Comparison of ENCODE assay signal across 16 cellular contexts in genomic region chr1:40270152-40270834, GRCh38. TPM values are rescaled to one million over a fixed set of nuclear protein-coding genes. Genes with fewer than 3 reads are reported as not detected.
DNase-seq lines count a peak whose midpoint lies in the region; ATAC-seq, FAIRE-seq and TF ChIP-seq lines count a peak whose summit lies in the region.
"Had no signal": no experiment of that assay in that cellular context is flagged by ENCODE, and none has a peak within 500 bp of the region (broad histone marks: within the 10 kb centered on the region; RNA-seq: fewer than 3 reads in every experiment).

No MANE protein-coding gene starts in this region.

- peaks cover 60% of the 10 kb centered on the region for H3K36me3 Mint-ChIP-seq in activated CD4-positive, alpha-beta T cell treated with anti-CD3 and anti-CD28 coated beads, Interleukin-2, amount 10 ng/mL, durations not matched to agents 24 days and 14 days (ENCODE audit: low read depth)

- TF ChIP-seq CTCF in K562 (IDR thresholded peaks at IDR 0.05 in 2 of 3, conservative IDR thresholded peaks at IDR 0.05 in 1 of 3; ENCODE audit: insufficient read depth in 2 of 3, low read depth in 1 of 3, low read length in 3 of 3): no peak
- no peak for TF ChIP-seq CTCF in esophagus squamous epithelium (IDR thresholded peaks at IDR 0.05)

- no peaks in the 10 kb centered on the region for H3K27me3 ChIP-seq in K562 (ENCODE audit: control insufficient read depth in 2 of 2, insufficient read depth in 2 of 2, low read length in 2 of 2)
- no peaks in the 10 kb centered on the region for H3K27me3 ChIP-seq in esophagus squamous epithelium
- H3K27me3 ChIP-seq: colonic mucosa had no signal

- FAIRE-seq in K562 (lab: Jason Lieb, UNC): no peak

- no peaks in the 10 kb centered on the region for H3K27me3 Mint-ChIP-seq in activated CD4-positive, alpha-beta T cell treated with anti-CD3 and anti-CD28 coated beads, Interleukin-2, amount 10 ng/mL, durations not matched to agents 24 days and 14 days

- H3K4me3 ChIP-seq in K562: no peak overlapping the region
- no peak overlapping the region for H3K4me3 ChIP-seq in esophagus squamous epithelium
- H3K4me3 ChIP-seq: colonic mucosa, smooth muscle cell had no signal

- H3K4me1 Mint-ChIP-seq in activated CD4-positive, alpha-beta T cell treated with anti-CD3 and anti-CD28 coated beads, Interleukin-2, amount 10 ng/mL, durations not matched to agents 24 days and 14 days: peaks cover 20% of the 10 kb centered on the region

- TF ChIP-seq EP300 in K562 (IDR thresholded peaks at IDR 0.05; ENCODE audit: low read length): no peak

- H3K9me1 ChIP-seq in K562 (ENCODE audit: control insufficient read depth, insufficient read depth, low read length): no peaks in the 10 kb centered on the region

- no peak overlapping the region for H2AFZ ChIP-seq in K562 (ENCODE audit: low read depth, low read length)

- H3K4me2 ChIP-seq in K562 (ENCODE audit: insufficient read depth, low read length): no peak overlapping the region
- H3K4me2 ChIP-seq: smooth muscle cell had no signal

- peak overlapping the region; percentile 92 for H3K27ac Mint-ChIP-seq in activated CD4-positive, alpha-beta T cell treated with anti-CD3 and anti-CD28 coated beads, Interleukin-2, amount 10 ng/mL, durations not matched to agents 24 days and 14 days

- H3K36me3 ChIP-seq in K562 (ENCODE audit: control insufficient read depth, insufficient read depth, low read length): peaks cover 89% of the 10 kb centered on the region
- H3K36me3 ChIP-seq in esophagus squamous epithelium: peaks cover 0 to 83% (median 8%) of the 10 kb centered on the region in 3 donors

- no TSS peak for BruUV-seq in K562 (replicated peaks; lab: Mats Ljungman, UMichigan)

- H3K9ac ChIP-seq in K562 (ENCODE audit: insufficient read depth in 1 of 2, low read depth in 2 of 2, low read length in 2 of 2): no peak overlapping the region

- TF ChIP-seq POLR2A in K562 (conservative IDR thresholded peaks at IDR 0.05): no peak
- no peak for TF ChIP-seq POLR2A in esophagus squamous epithelium (IDR thresholded peaks at IDR 0.05)

- H3K9me3 Mint-ChIP-seq in activated CD4-positive, alpha-beta T cell treated with anti-CD3 and anti-CD28 coated beads, Interleukin-2, amount 10 ng/mL, durations not matched to agents 24 days and 14 days: no peaks in the 10 kb centered on the region

- no peak for TF ChIP-seq RAD21 in K562 (CRISPR knock-in tag; conservative IDR thresholded peaks at IDR 0.05 in 1 of 2, IDR thresholded peaks at IDR 0.05 in 1 of 2)

- CTCF ChIA-PET in K562 (lab: Yijun Ruan, JAX; ENCODE audit: low intra/inter-chr PET ratio): no interaction called here

- no peaks in the 10 kb centered on the region for H3K4me1 ChIP-seq in K562 (replicated peaks in 1 of 2; ENCODE audit: control insufficient read depth in 2 of 2, insufficient read depth in 2 of 2, low read length in 2 of 2)
- H3K4me1 ChIP-seq in esophagus squamous epithelium: peaks cover 0 to 28% (median 7%) of the 10 kb centered on the region in 3 donors
- H3K4me1 ChIP-seq: colonic mucosa had no signal

- no peak overlapping the region for H3K27ac ChIP-seq in K562 (ENCODE audit: extremely low read depth, low read depth, low read length)
- H3K27ac ChIP-seq in esophagus squamous epithelium: peak overlapping the region in 1 of 4 donors; percentile 42
- H3K27ac ChIP-seq: colonic mucosa had no signal

- H3K4me3 Mint-ChIP-seq in activated CD4-positive, alpha-beta T cell treated with anti-CD3 and anti-CD28 coated beads, Interleukin-2, amount 10 ng/mL, durations not matched to agents 24 days and 14 days: peak overlapping the region; percentile 44

- ATAC-seq in K562 (no peak), HG02798 (IDR thresholded peaks at IDR 0.05; ENCODE audit: poor library complexity, unreplicated experiment) (no peak)
- ATAC-seq: left lobe of liver had no signal

- WGBS in K562 (ENCODE audit: insufficient coverage, low coverage, missing lambda C conversion rate): 86% methylated on average over 2 of the region's 3 CpGs
- WGBS in esophagus squamous epithelium, 2 donors: 67 to 80% methylated on average over 3 of the region's 3 CpGs

- H3K9me3 ChIP-seq in K562 (replicated peaks; ENCODE audit: control insufficient read depth, insufficient read depth, low read depth, low read length) (no peaks in the 10 kb centered on the region), esophagus squamous epithelium (no peaks in the 10 kb centered on the region)
- H3K9me3 ChIP-seq: colonic mucosa had no signal

- intact Hi-C loops in activated CD4-positive, alpha-beta T cell treated with anti-CD3 and anti-CD28 coated beads, Interleukin-2, amount 10 ng/mL, durations not matched to agents 24 days and 14 days (cut with micrococcal nuclease): no loop called here
- intact Hi-C loops in K562 (cut with micrococcal nuclease) (no loop called here), esophagus squamous epithelium (cut with DNase I) (no loop called here)

- no peak for DNase-seq in activated CD4-positive, alpha-beta T cell treated with anti-CD3 and anti-CD28 coated beads, Interleukin-2, amount 10 ng/mL, durations not matched to agents 24 days and 14 days
- no peak for DNase-seq in activated CD4-positive, alpha-beta T cell treated with anti-CD3 and anti-CD28 coated beads, Interleukin-2, amount 50 U/mL, for 1 hour
- peak; percentile 9 for DNase-seq in MV-4-11 (lab: John Stamatoyannopoulos, UW)
- DNase-seq in K562 (ENCODE audit: extremely low read depth in 1 of 4, low spot score in 3 of 4): no peak
- DNase-seq in renal cortical epithelial cell (ENCODE audit: low read depth): peak; percentile 65
- DNase-seq in occipital lobe (lab: John Stamatoyannopoulos, UW): no peak
- no peak for DNase-seq in esophagus squamous epithelium (lab: John Stamatoyannopoulos, UW)
- DNase-seq: colonic mucosa, NCI-H1048, NCI-H510A had no signal

- peaks cover 13% of the 10 kb centered on the region; the same call in 1 of the 3 replicates for H3K79me2 ChIP-seq in K562 (ENCODE audit: control insufficient read depth, insufficient read depth, low read length)

- in situ Hi-C loops in K562 (cut with MboI): no loop called here

- POLR2A ChIA-PET in K562 (lab: Yijun Ruan, JAX): interaction anchor here (0.6 to 1.7 kb wide), 3 partner anchors 8 to 50 kb away, joined by 3 to 4 read pairs (median 3); no protein-coding TSS in a partner anchor

- no peaks in the 10 kb centered on the region for H4K20me1 ChIP-seq in K562 (replicated peaks; ENCODE audit: control insufficient read depth, insufficient read depth, low read length)

RNA-seq across cellular contexts. Expression of gene ZMPSTE24, which starts 12.3 kb away (rescaled TPM):
- 50.4 and 50.8 TPM in 2 replicates for total RNA-seq in activated CD4-positive, alpha-beta T cell treated with anti-CD3 and anti-CD28 coated beads, Interleukin-2, amount 10 ng/mL, durations not matched to agents 24 days and 14 days
- total RNA-seq in K562 (2011; cell fraction: chromatin; rRNA removed; ENCODE audit: low replicate concordance): 31.5 and 69.9 TPM in 2 replicates
- total RNA-seq in K562 (2011; cell fraction: nucleolus; rRNA removed): 36.2 and 41.8 TPM in 2 replicates
- total RNA-seq in K562 (2011; cell fraction: nucleoplasm; rRNA removed): 53.6 and 61.9 TPM in 2 replicates
- total RNA-seq in K562 (2014; rRNA removed) (45.0 and 45.6 TPM in 2 replicates), K562 (2014; rRNA removed; fragmentation: Illumina TruSeq; extraction: Trizol) (74.4 and 86.4 TPM in 2 replicates), K562 (2015; rRNA removed; fragmentation: Illumina TruSeq; extraction: Trizol) (62.7 and 68.8 TPM in 2 replicates), K562 (2021) (51.2 and 53.3 TPM in 2 replicates), renal cortical epithelial cell (88.9 and 140 TPM in 2 replicates), occipital lobe (51.0 TPM), esophagus squamous epithelium (10 to 100 TPM; 26.2 to 47.1 (median 39.0) TPM)
- polyA plus RNA-seq in K562 (2011; rRNA removed) (28.1 and 30.7 TPM in 2 replicates), K562 (2014; fragmentation: Illumina TruSeq; extraction: Trizol) (53.2 and 64.3 TPM in 2 replicates), K562 (2014; fragmentation: Nextera tagmentation; extraction: Ambion mirVana) (10 to 100 TPM; 73.5 to 75.9 TPM), K562 (2014; rRNA removed) (39.0 and 39.1 TPM in 2 replicates)
- polyA plus RNA-seq in K562 (2011; cell fraction: cytosol; rRNA removed): 6.8 and 14.9 TPM in 2 replicates
- 7.0 and 8.9 TPM in 2 replicates for polyA plus RNA-seq in K562 (2011; cell fraction: nucleus; rRNA removed)
- 22.3 and 37.2 TPM in 2 replicates for polyA plus RNA-seq in K562 (2012)
- 41.5 and 48.6 TPM in 2 replicates for polyA minus RNA-seq in K562 (2011; rRNA and poly(A)+ RNA removed)
- 33.5 and 34.7 TPM in 2 replicates for polyA minus RNA-seq in K562 (2011; cell fraction: cytosol; rRNA and poly(A)+ RNA removed)
- polyA minus RNA-seq in K562 (2011; cell fraction: nucleus; rRNA and poly(A)+ RNA removed): 9.4 and 16.2 TPM in 2 replicates

RNA-seq across cellular contexts. Expression of gene TMCO2, which starts 22.6 kb away (rescaled TPM):
- total RNA-seq in activated CD4-positive, alpha-beta T cell treated with anti-CD3 and anti-CD28 coated beads, Interleukin-2, amount 10 ng/mL, durations not matched to agents 24 days and 14 days: not detected in 2 replicates
- total RNA-seq in K562 (2011; cell fraction: chromatin; rRNA removed; ENCODE audit: low replicate concordance): not detected in 2 replicates
- total RNA-seq in K562 (2011; cell fraction: nucleolus; rRNA removed): not detected in 2 replicates
- not detected in 2 replicates for total RNA-seq in K562 (2011; cell fraction: nucleoplasm; rRNA removed)
- total RNA-seq in K562 (2014; rRNA removed) (not detected in 2 replicates), K562 (2014; rRNA removed; fragmentation: Illumina TruSeq; extraction: Trizol) (not detected in 2 replicates), K562 (2015; rRNA removed; fragmentation: Illumina TruSeq; extraction: Trizol) (not detected in 2 replicates), K562 (2021) (not detected in 2 replicates), renal cortical epithelial cell (not detected in 2 replicates), occipital lobe (not detected), esophagus squamous epithelium (not detected)
- polyA plus RNA-seq in K562 (2011; rRNA removed) (not detected in 2 replicates), K562 (2014; fragmentation: Illumina TruSeq; extraction: Trizol) (not detected in 2 replicates), K562 (2014; fragmentation: Nextera tagmentation; extraction: Ambion mirVana) (not detected), K562 (2014; rRNA removed) (not detected in 2 replicates)
- polyA plus RNA-seq in K562 (2011; cell fraction: cytosol; rRNA removed): not detected in 2 replicates
- polyA plus RNA-seq in K562 (2011; cell fraction: nucleus; rRNA removed): not detected in 2 replicates
- polyA plus RNA-seq in K562 (2012): not detected in 2 replicates
- not detected in 2 replicates for polyA minus RNA-seq in K562 (2011; rRNA and poly(A)+ RNA removed)
- not detected in 2 replicates for polyA minus RNA-seq in K562 (2011; cell fraction: cytosol; rRNA and poly(A)+ RNA removed)
- not detected in 2 replicates for polyA minus RNA-seq in K562 (2011; cell fraction: nucleus; rRNA and poly(A)+ RNA removed)
- total RNA-seq: A673, colonic mucosa, glomerular endothelial cell, left lobe of liver, smooth muscle cell, urinary bladder had no signal
- polyA plus RNA-seq: smooth muscle cell, urinary bladder had no signal

RNA-seq across cellular contexts. Expression of gene COL9A2, which starts 46.8 kb away (rescaled TPM):
- 14.5 and 14.6 TPM in 2 replicates for total RNA-seq in activated CD4-positive, alpha-beta T cell treated with anti-CD3 and anti-CD28 coated beads, Interleukin-2, amount 10 ng/mL, durations not matched to agents 24 days and 14 days
- total RNA-seq in K562 (2011; cell fraction: chromatin; rRNA removed; ENCODE audit: low replicate concordance): 0.58 and 1.9 TPM in 2 replicates
- 0.53 and 1.3 TPM in 2 replicates for total RNA-seq in K562 (2011; cell fraction: nucleolus; rRNA removed)
- 0.73 and 1.1 TPM in 2 replicates for total RNA-seq in K562 (2011; cell fraction: nucleoplasm; rRNA removed)
- total RNA-seq in K562 (2014; rRNA removed): 0.90 and 0.95 TPM in 2 replicates
- total RNA-seq in K562 (2014; rRNA removed; fragmentation: Illumina TruSeq; extraction: Trizol): 0.06 and 0.15 TPM in 2 replicates
- total RNA-seq in K562 (2015; rRNA removed; fragmentation: Illumina TruSeq; extraction: Trizol): 0.60 and 0.72 TPM in 2 replicates
- total RNA-seq in K562 (2021): 0.47 and 0.72 TPM in 2 replicates
- 0.31 and 0.45 TPM in 2 replicates for polyA plus RNA-seq in K562 (2011; rRNA removed)
- polyA plus RNA-seq in K562 (2011; cell fraction: cytosol; rRNA removed): 0.46 and 0.47 TPM in 2 replicates
- polyA plus RNA-seq in K562 (2011; cell fraction: nucleus; rRNA removed): 3.7 and 4.4 TPM in 2 replicates
- polyA plus RNA-seq in K562 (2012): 0.78 and 3.8 TPM in 2 replicates
- 0.24 and 0.54 TPM in 2 replicates for polyA plus RNA-seq in K562 (2014; fragmentation: Illumina TruSeq; extraction: Trizol)
- polyA plus RNA-seq in K562 (2014; fragmentation: Nextera tagmentation; extraction: Ambion mirVana): under 1 TPM; 0.03 TPM
- polyA plus RNA-seq in K562 (2014; rRNA removed): 1.5 and 2.2 TPM in 2 replicates
- 0.11 and 0.30 TPM in 2 replicates for polyA minus RNA-seq in K562 (2011; rRNA and poly(A)+ RNA removed)
- polyA minus RNA-seq in K562 (2011; cell fraction: cytosol; rRNA and poly(A)+ RNA removed): 1.6 TPM in 1 of 2 replicates, not detected in the other
- 0.13 and 1.4 TPM in 2 replicates for polyA minus RNA-seq in K562 (2011; cell fraction: nucleus; rRNA and poly(A)+ RNA removed)
- 4.2 and 7.5 TPM in 2 replicates for total RNA-seq in renal cortical epithelial cell
- total RNA-seq in occipital lobe: 17.5 TPM
- 1 to 10 TPM in 2 of 4 donors, under 1 TPM in 1, not detected in 1; 0.26 to 4.0 (median 2.1) TPM for total RNA-seq in esophagus squamous epithelium

Comparison
In these comparisons a context has a peak if more than half of its experiments do, and no peak if none do; other contexts are left out.
1. DNase-seq: peak in MV-4-11 (single experiment) and renal cortical epithelial cell (single experiment); none in activated CD4-positive, alpha-beta T cell treated with anti-CD3 and anti-CD28 coated beads, Interleukin-2, amount 10 ng/mL, durations not matched to agents 24 days and 14 days (single experiment), activated CD4-positive, alpha-beta T cell treated with anti-CD3 and anti-CD28 coated beads, Interleukin-2, amount 50 U/mL, for 1 hour (single experiment), K562 (0 of 4), occipital lobe (single experiment) and esophagus squamous epithelium (single experiment).